29 cellular contexts compared by ENCODE assay signal in the genomic region with DNA sequence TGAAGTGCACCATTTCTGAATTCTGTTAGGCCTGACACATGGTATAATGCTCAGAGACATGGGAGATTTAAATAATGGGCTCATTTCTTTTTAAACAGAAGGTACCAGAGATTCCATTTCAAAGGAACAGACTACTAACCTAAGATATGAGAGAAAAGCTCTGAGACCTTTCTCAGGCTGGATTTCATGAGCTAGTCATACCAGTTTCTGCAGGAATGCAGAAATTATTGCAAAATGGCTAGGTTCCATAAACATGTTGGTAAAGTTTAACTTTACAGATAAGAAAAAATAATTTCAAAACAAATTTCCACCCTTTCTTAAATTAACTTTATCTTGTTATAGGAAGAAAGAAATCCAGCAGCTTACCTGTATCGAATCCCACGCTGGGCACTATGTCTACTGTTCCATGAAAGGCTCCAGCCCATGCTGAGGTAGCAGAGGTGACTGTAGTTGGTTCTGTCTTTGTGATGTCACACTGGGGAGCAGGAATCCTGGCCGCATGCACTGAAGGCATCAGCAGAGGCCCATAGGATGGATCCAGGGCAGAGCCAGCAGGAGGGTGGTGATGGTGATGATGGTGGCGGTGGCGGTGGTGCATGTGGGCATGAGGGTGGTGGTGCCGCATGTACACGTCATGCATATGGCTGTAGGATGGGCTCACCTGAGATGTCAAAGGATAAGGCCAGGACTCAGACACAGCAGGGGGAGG. TPM values are rescaled to one million over a fixed set of nuclear protein-coding genes. Genes with fewer than 3 reads are reported as not detected.
A peak's percentile ranks its signal among the peaks of the same experiment; 100 is the strongest.
DNase-seq lines count a peak whose midpoint lies in the region; ATAC-seq lines count a peak whose summit lies in the region.
"Had no signal": no experiment of that assay in that cellular context is flagged by ENCODE, and none has a peak within 500 bp of the region (broad histone marks: within the 10 kb centered on the region; RNA-seq: fewer than 3 reads in every experiment).

No MANE protein-coding gene starts in this region.

- no peak for ATAC-seq in stimulated activated naive B cell treated with anti-CD40 and anti-IgM and Interleukin-4, amounts not matched to agents 10 μg/mL and 1 μg/mL and 100 μg/mL, for 72 hours (replicated peaks)
- ATAC-seq: activated CD8-positive, alpha-beta memory T cell treated with anti-CD3 and anti-CD28 coated beads, Interleukin-2, amount 10 ng/mL, durations not matched to agents 7 days and 5 days; activated T-cell treated with anti-CD3 and anti-CD28 coated beads, Interleukin-2, amount 50 U/mL, for 4 hours; natural killer cell treated with Interleukin-12 subunit alpha and Interleukin-12 subunit beta and Interleukin-15 and Interleukin-18, amount 100 ng/mL, for 72 hours; SK-N-SH treated with all-trans-retinoic acid at 6 μM for 48 hours had no signal

- H3K9me3 ChIP-seq in GM23248 (ENCODE audit: low read depth) (no peaks in the 10 kb centered on the region), adipocyte (ENCODE audit: control insufficient read depth, low read length) (no peaks in the 10 kb centered on the region), subcutaneous abdominal adipose tissue (ENCODE audit: control insufficient read depth in 5 of 5, low read length in 5 of 5) (no peaks in the 10 kb centered on the region)
- H3K9me3 ChIP-seq: BLaER1 treated with 17β-estradiol and CSF1 and Interleukin-3, amounts not matched to agents 10 nM and 100 nM; esophagus squamous epithelium; lower lobe of right lung; ovary; uterus had no signal

- H2AFZ ChIP-seq in GM23248: no peak overlapping the region

- H3K4me1 ChIP-seq in GM23248 (ENCODE audit: insufficient read depth) (peaks cover 55% of the 10 kb centered on the region), adipocyte (ENCODE audit: control insufficient read depth, insufficient read depth, low read length) (peaks cover 44% of the 10 kb centered on the region), subcutaneous abdominal adipose tissue (ENCODE audit: control insufficient read depth in 5 of 5, insufficient read depth in 5 of 5, low read length in 5 of 5) (peaks cover under 1 to 16% (median 10%) of the 10 kb centered on the region in 5 donors)
- H3K4me1 ChIP-seq: esophagus squamous epithelium, lower lobe of right lung, uterus had no signal

- H3K36me3 Mint-ChIP-seq in stimulated activated naive B cell treated with anti-CD40 and anti-IgM and Interleukin-4, amounts not matched to agents 10 μg/mL and 1 μg/mL and 100 μg/mL, for 72 hours: no peaks in the 10 kb centered on the region
- H3K36me3 Mint-ChIP-seq: activated CD8-positive, alpha-beta memory T cell treated with anti-CD3 and anti-CD28 coated beads, Interleukin-2, amount 10 ng/mL, durations not matched to agents 7 days and 5 days; natural killer cell treated with Interleukin-12 subunit alpha and Interleukin-12 subunit beta and Interleukin-15 and Interleukin-18, amount 100 ng/mL, for 72 hours had no signal

- no peak overlapping the region for H3K4me3 Mint-ChIP-seq in stimulated activated naive B cell treated with anti-CD40 and anti-IgM and Interleukin-4, amounts not matched to agents 10 μg/mL and 1 μg/mL and 100 μg/mL, for 72 hours
- H3K4me3 Mint-ChIP-seq: activated CD8-positive, alpha-beta memory T cell treated with anti-CD3 and anti-CD28 coated beads, Interleukin-2, amount 10 ng/mL, durations not matched to agents 7 days and 5 days; activated T-cell treated with anti-CD3 and anti-CD28 coated beads, Interleukin-2, amount 50 U/mL, for 4 hours; IgD-negative memory B cell; natural killer cell treated with Interleukin-12 subunit alpha and Interleukin-12 subunit beta and Interleukin-15 and Interleukin-18, amount 100 ng/mL, for 72 hours; T-helper 1 cell treated with Interleukin-12 subunit alpha and Interleukin-12 subunit beta and Interleukin-4 antibody, amounts not matched to agents 30 μg/mL and 1 μg/mL, for 36 hours had no signal

- H3K27ac ChIP-seq in GM23248 (peak overlapping the region; percentile 54), subcutaneous abdominal adipose tissue (ENCODE audit: low read depth, low read length) (peak overlapping the region; percentile 7)
- H3K27ac ChIP-seq: BLaER1 treated with 17β-estradiol and CSF1 and Interleukin-3, amounts not matched to agents 10 nM and 100 nM; esophagus squamous epithelium; lower lobe of right lung; ovary; uterus had no signal

- H3K4me2 ChIP-seq in GM23248 (ENCODE audit: unreplicated experiment): peak overlapping the region; percentile 21

- in situ Hi-C loops in GM23248 (cut with MboI): no loop called here

- H3K9ac ChIP-seq in GM23248 (peak overlapping the region; percentile 33), adipocyte (ENCODE audit: low read length) (peak overlapping the region; percentile 55), subcutaneous abdominal adipose tissue (ENCODE audit: low read length in 5 of 5) (no peak overlapping the region)
- H3K9ac ChIP-seq: BLaER1 treated with 17β-estradiol and CSF1 and Interleukin-3, amounts not matched to agents 10 nM and 100 nM had no signal

- WGBS in GM23248 (ENCODE audit: low coverage in 1 of 2, low lambda C conversion rate in 2 of 2, missing lambda C conversion rate in 2 of 2), 2 experiments: 98 to 99% methylated on average over 7 of the region's 7 CpGs

- no peaks in the 10 kb centered on the region for H3K4me1 Mint-ChIP-seq in stimulated activated naive B cell treated with anti-CD40 and anti-IgM and Interleukin-4, amounts not matched to agents 10 μg/mL and 1 μg/mL and 100 μg/mL, for 72 hours
- H3K4me1 Mint-ChIP-seq: activated CD8-positive, alpha-beta memory T cell treated with anti-CD3 and anti-CD28 coated beads, Interleukin-2, amount 10 ng/mL, durations not matched to agents 7 days and 5 days; IgD-negative memory B cell had no signal

- no peak overlapping the region for H3K27ac Mint-ChIP-seq in stimulated activated naive B cell treated with anti-CD40 and anti-IgM and Interleukin-4, amounts not matched to agents 10 μg/mL and 1 μg/mL and 100 μg/mL, for 72 hours
- H3K27ac Mint-ChIP-seq: activated CD8-positive, alpha-beta memory T cell treated with anti-CD3 and anti-CD28 coated beads, Interleukin-2, amount 10 ng/mL, durations not matched to agents 7 days and 5 days; natural killer cell treated with Interleukin-12 subunit alpha and Interleukin-12 subunit beta and Interleukin-15 and Interleukin-18, amount 100 ng/mL, for 72 hours; T-helper 1 cell treated with Interleukin-12 subunit alpha and Interleukin-12 subunit beta and Interleukin-4 antibody, amounts not matched to agents 30 μg/mL and 1 μg/mL, for 36 hours had no signal

- H3K4me3 ChIP-seq in GM23248 (no peak overlapping the region), adipocyte (ENCODE audit: low read length) (no peak overlapping the region), subcutaneous abdominal adipose tissue (ENCODE audit: low read depth in 1 of 5, low read length in 5 of 5) (no peak overlapping the region)
- H3K4me3 ChIP-seq: BLaER1 treated with 17β-estradiol and CSF1 and Interleukin-3, amounts not matched to agents 10 nM and 100 nM; esophagus squamous epithelium; lower lobe of right lung; ovary; uterus had no signal

- peaks cover 88% of the 10 kb centered on the region for H3K36me3 ChIP-seq in GM23248 (ENCODE audit: low read depth)
- peaks cover 84% of the 10 kb centered on the region for H3K36me3 ChIP-seq in adipocyte (ENCODE audit: control insufficient read depth, insufficient read depth, low read length, severe bottlenecking)
- peaks cover 4 to 20% (median 16%) of the 10 kb centered on the region in 5 donors for H3K36me3 ChIP-seq in subcutaneous abdominal adipose tissue (ENCODE audit: control insufficient read depth in 5 of 5, insufficient read depth in 5 of 5, low read length in 5 of 5)
- H3K36me3 ChIP-seq: BLaER1 treated with 17β-estradiol and CSF1 and Interleukin-3, amounts not matched to agents 10 nM and 100 nM; esophagus squamous epithelium; lower lobe of right lung; ovary; uterus had no signal

- no peaks in the 10 kb centered on the region for H3K27me3 Mint-ChIP-seq in stimulated activated naive B cell treated with anti-CD40 and anti-IgM and Interleukin-4, amounts not matched to agents 10 μg/mL and 1 μg/mL and 100 μg/mL, for 72 hours
- H3K27me3 Mint-ChIP-seq: activated CD8-positive, alpha-beta memory T cell treated with anti-CD3 and anti-CD28 coated beads, Interleukin-2, amount 10 ng/mL, durations not matched to agents 7 days and 5 days; IgD-negative memory B cell; natural killer cell treated with Interleukin-12 subunit alpha and Interleukin-12 subunit beta and Interleukin-15 and Interleukin-18, amount 100 ng/mL, for 72 hours had no signal

- H3F3A ChIP-seq in GM23248 (ENCODE audit: insufficient read depth): peaks cover 87% of the 10 kb centered on the region

- H3K9me3 Mint-ChIP-seq in stimulated activated naive B cell treated with anti-CD40 and anti-IgM and Interleukin-4, amounts not matched to agents 10 μg/mL and 1 μg/mL and 100 μg/mL, for 72 hours: peaks cover 0 to 3% of the 10 kb centered on the region in 2 donors
- H3K9me3 Mint-ChIP-seq: T-helper 1 cell treated with Interleukin-12 subunit alpha and Interleukin-12 subunit beta and Interleukin-4 antibody, amounts not matched to agents 30 μg/mL and 1 μg/mL, for 36 hours had no signal

- DNase-seq in GM23248 (no peak), adipocyte (ENCODE audit: low read depth) (peak; percentile 44), left kidney (ENCODE audit: low read depth, low spot score) (peak; percentile 1), hypothalamus (lab: John Stamatoyannopoulos, UW) (no peak), 8988T (no peak)
- no peak for DNase-seq in stimulated activated naive B cell treated with anti-CD40 and anti-IgM and Interleukin-4, amounts not matched to agents 10 μg/mL and 1 μg/mL and 100 μg/mL, for 72 hours
- DNase-seq: activated CD4-positive, alpha-beta T cell treated with anti-CD3 and anti-CD28 coated beads, Interleukin-2, amount 50 U/mL, for 4 hours; activated CD8-positive, alpha-beta memory T cell treated with anti-CD3 and anti-CD28 coated beads, Interleukin-2, amount 10 ng/mL, durations not matched to agents 7 days and 5 days; activated gamma-delta T cell; activated T-cell treated with anti-CD3 and anti-CD28 coated beads, Interleukin-2, amount 50 U/mL, for 4 hours; central memory CD4-positive, alpha-beta T cell; dermis blood vessel endothelial cell; DND-41; esophagus squamous epithelium; foreskin melanocyte; GF-D8; lower lobe of right lung; NCI-H1694 treated with DMSO at 0.1 percent for 48 hours; ovary; small intestine; stimulated activated naive CD4-positive, alpha-beta T cell treated with Interleukin-2 at 50 U/mL for 16 hours; uterus had no signal

- H3K9me2 ChIP-seq in GM23248 (ENCODE audit: insufficient read depth): no peaks in the 10 kb centered on the region

- no peaks in the 10 kb centered on the region; the same call in none of the 2 replicates for H4K20me1 ChIP-seq in GM23248 (ENCODE audit: insufficient read depth)
- H4K20me1 ChIP-seq: BLaER1 treated with 17β-estradiol and CSF1 and Interleukin-3, amounts not matched to agents 10 nM and 100 nM had no signal

- H3K79me2 ChIP-seq in GM23248 (ENCODE audit: insufficient read depth): peaks cover 100% of the 10 kb centered on the region

- H3K27me3 ChIP-seq in GM23248 (replicated peaks; ENCODE audit: insufficient read depth) (no peaks in the 10 kb centered on the region), adipocyte (replicated peaks; ENCODE audit: control insufficient read depth, insufficient read depth, low read length) (no peaks in the 10 kb centered on the region), subcutaneous abdominal adipose tissue (ENCODE audit: control insufficient read depth in 5 of 5, insufficient read depth in 4 of 5, low read length in 5 of 5) (no peaks in the 10 kb centered on the region)
- H3K27me3 ChIP-seq: BLaER1 treated with 17β-estradiol and CSF1 and Interleukin-3, amounts not matched to agents 10 nM and 100 nM; esophagus squamous epithelium; ovary; uterus had no signal

RNA-seq across cellular contexts. Expression of a gene that starts 22.6 kb away (rescaled TPM):
- total RNA-seq in GM23248 (2014; rRNA removed; shearing (Covaris generic)): 179 and 213 TPM in 2 replicates
- polyA plus RNA-seq in GM23248 (2016; fragmentation: Nextera tagmentation; extraction: Ambion mirVana): 80.5 and 85.4 TPM in 2 replicates
- total RNA-seq: activated CD8-positive, alpha-beta memory T cell treated with anti-CD3 and anti-CD28 coated beads, Interleukin-2, amount 10 ng/mL, durations not matched to agents 7 days and 5 days; natural killer cell treated with Interleukin-12 subunit alpha and Interleukin-12 subunit beta and Interleukin-15 and Interleukin-18, amount 100 ng/mL, for 72 hours; OCI-LY7 had no signal
- polyA plus RNA-seq: IgD-negative memory B cell had no signal

Comparison
In these comparisons a context has a peak if more than half of its experiments do, and no peak if none do; other contexts are left out.
1. DNase-seq: peak in adipocyte (single experiment) and left kidney (single experiment); none in GM23248 (single experiment), hypothalamus (0 of 51), stimulated activated naive B cell treated with anti-CD40 and anti-IgM and Interleukin-4, amounts not matched to agents 10 μg/mL and 1 μg/mL and 100 μg/mL, for 72 hours (single experiment) and 8988T (single experiment).
2. H3K9ac ChIP-seq: peak in GM23248 (single experiment) and adipocyte (single experiment); none in subcutaneous abdominal adipose tissue (0 of 5).